ENCODE assay signal across 26 cellular contexts in the genomic region with DNA sequence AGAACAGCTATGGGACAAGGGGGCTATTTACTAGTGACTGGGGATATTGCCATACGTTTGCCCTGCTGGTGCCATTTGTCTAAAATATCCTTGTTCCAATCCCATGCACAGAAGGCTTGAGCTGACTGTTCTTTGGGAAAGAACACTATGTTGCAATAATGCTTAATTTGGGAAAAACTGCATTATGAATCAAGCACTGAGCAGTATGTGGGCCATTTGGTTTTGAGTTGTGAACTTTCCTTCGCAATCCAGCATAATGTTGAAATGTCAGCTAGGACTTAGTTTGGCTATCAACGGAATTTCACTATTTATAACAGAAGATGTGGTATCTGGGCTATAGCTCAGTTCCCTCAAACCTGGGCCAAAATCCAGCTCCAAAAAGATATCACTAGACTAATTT.
"Had no signal": no experiment of that assay in that cellular context is flagged by ENCODE, and none has a peak within 500 bp of the region (broad histone marks: within the 10 kb centered on the region; RNA-seq: fewer than 3 reads in every experiment).

No MANE protein-coding gene starts in this region.

- H3K9me3 ChIP-seq: adrenal gland, esophagus squamous epithelium, tibial nerve had no signal

- H3K27me3 Mint-ChIP-seq: activated CD4-positive, alpha-beta memory T cell treated with anti-CD3 and anti-CD28 coated beads for 36 hours; activated naive CD8-positive, alpha-beta T cell treated with anti-CD3 and anti-CD28 coated beads for 36 hours had no signal

- H3K27ac Mint-ChIP-seq: activated CD4-positive, alpha-beta memory T cell treated with anti-CD3 and anti-CD28 coated beads for 36 hours; activated naive CD4-positive, alpha-beta T cell treated with anti-CD3 and anti-CD28 coated beads for 36 hours; activated naive CD8-positive, alpha-beta T cell treated with anti-CD3 and anti-CD28 coated beads for 36 hours; activated T-helper 1 cell treated with anti-CD3 and anti-CD28 coated beads, Interleukin-12 subunit alpha, Interleukin-12 subunit beta, Interleukin-2, Interleukin-4 antibody, amounts not matched to agents 30 ng/mL and 10 ng/mL and 1 ng/mL, durations not matched to agents 14 hours and 24 hours and 36 hours; immature natural killer cell had no signal

- H3K36me3 Mint-ChIP-seq: activated CD4-positive, alpha-beta memory T cell treated with anti-CD3 and anti-CD28 coated beads for 36 hours; activated naive CD8-positive, alpha-beta T cell treated with anti-CD3 and anti-CD28 coated beads for 36 hours; immature natural killer cell had no signal

- H3K27ac ChIP-seq: adrenal gland, tibial nerve had no signal

- H3K4me1 Mint-ChIP-seq: activated naive CD8-positive, alpha-beta T cell treated with anti-CD3 and anti-CD28 coated beads for 36 hours; immature natural killer cell had no signal

- H3K4me3 ChIP-seq: adrenal gland, smooth muscle cell had no signal

- H3K4me1 ChIP-seq: adrenal gland had no signal

- DNase-seq: activated CD4-positive, alpha-beta memory T cell treated with anti-CD3 and anti-CD28 coated beads for 36 hours; activated CD4-positive, alpha-beta T cell treated with anti-CD3 and anti-CD28 coated beads for 4 hours; activated CD4-positive, CD25-positive, alpha-beta regulatory T cell; activated CD8-positive, alpha-beta memory T cell treated with anti-CD3 and anti-CD28 coated beads, Interleukin-2, amount 50 U/mL, for 4 hours; activated effector memory CD4-positive, alpha-beta T cell treated with anti-CD3 and anti-CD28 coated beads, Interleukin-2, amount 50 U/mL, for 16 hours; activated naive CD4-positive, alpha-beta T cell treated with anti-CD3 and anti-CD28 coated beads for 36 hours; activated naive CD8-positive, alpha-beta T cell treated with anti-CD3 and anti-CD28 coated beads for 36 hours; activated T-cell treated with anti-CD3 and anti-CD28 coated beads, Interleukin-2, amount 50 U/mL, for 1 hour; adrenal gland; central memory CD4-positive, alpha-beta T cell; dermis blood vessel endothelial cell; effector CD4-positive, alpha-beta T cell; esophagus squamous epithelium; glutamatergic neuron; hypothalamus; immature natural killer cell; kidney; mammary epithelial cell; stimulated activated CD4-positive, alpha-beta T cell treated with anti-CD3 and anti-CD28 coated beads, Interleukin-1b, Interleukin-23, amount 100 ng/mL, for 48 hours; stimulated activated naive CD4-positive, alpha-beta T cell had no signal

- H3K4me3 Mint-ChIP-seq: activated CD4-positive, alpha-beta memory T cell treated with anti-CD3 and anti-CD28 coated beads for 36 hours; activated naive CD4-positive, alpha-beta T cell treated with anti-CD3 and anti-CD28 coated beads for 36 hours; activated naive CD8-positive, alpha-beta T cell treated with anti-CD3 and anti-CD28 coated beads for 36 hours; activated T-helper 1 cell treated with anti-CD3 and anti-CD28 coated beads, Interleukin-12 subunit alpha, Interleukin-12 subunit beta, Interleukin-2, Interleukin-4 antibody, amounts not matched to agents 30 ng/mL and 10 ng/mL and 1 ng/mL, durations not matched to agents 14 hours and 24 hours and 36 hours; immature natural killer cell had no signal

- FAIRE-seq: astrocyte, frontal cortex, kidney had no signal

- H3K27me3 ChIP-seq: adrenal gland, esophagus squamous epithelium, tibial nerve had no signal

- H3K9me3 Mint-ChIP-seq: activated CD4-positive, alpha-beta memory T cell treated with anti-CD3 and anti-CD28 coated beads for 36 hours; activated naive CD4-positive, alpha-beta T cell treated with anti-CD3 and anti-CD28 coated beads for 36 hours; activated naive CD8-positive, alpha-beta T cell treated with anti-CD3 and anti-CD28 coated beads for 36 hours; immature natural killer cell; nephron had no signal

- H3K36me3 ChIP-seq: adrenal gland, esophagus squamous epithelium, tibial nerve had no signal
